Comparison of ENCODE assay signal across 8 cellular contexts in the genomic region with DNA sequence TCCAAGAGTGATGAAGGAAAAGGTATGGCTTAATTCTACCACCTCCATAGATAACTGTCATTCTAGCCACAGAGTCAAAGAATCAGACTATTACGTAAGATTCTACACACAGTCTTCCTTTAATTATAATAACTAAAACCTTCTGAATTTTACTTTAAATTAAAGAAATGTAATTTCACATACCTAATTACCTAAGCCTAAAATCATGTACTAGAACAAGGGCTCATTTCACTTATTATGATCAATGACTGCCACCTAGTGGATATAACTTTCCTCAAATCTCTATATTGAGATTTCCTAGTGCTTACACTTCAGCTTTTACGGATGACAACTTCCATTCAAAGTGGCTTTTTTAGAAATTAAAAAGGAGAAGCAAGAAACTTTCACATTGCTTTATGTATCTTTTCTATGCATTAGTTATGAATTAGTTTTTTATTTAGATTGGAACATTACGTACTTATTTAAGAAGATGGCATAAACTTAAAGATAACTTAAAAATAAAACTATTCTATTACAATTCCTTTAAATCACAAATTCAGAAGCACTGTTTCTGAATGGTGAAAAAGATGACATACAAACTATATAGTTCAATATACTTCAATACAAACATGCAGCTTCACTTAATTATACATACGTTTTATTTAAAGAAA. TPM values are rescaled to one million over a fixed set of nuclear protein-coding genes. Genes with fewer than 3 reads are reported as not detected.
A peak's percentile ranks its signal among the peaks of the same experiment; 100 is the strongest.
DNase-seq lines count a peak whose midpoint lies in the region; ATAC-seq and TF ChIP-seq lines count a peak whose summit lies in the region.

No MANE protein-coding gene starts in this region.

- ATAC-seq in Right ventricle myocardium inferior = peak; percentile 52

- H3K36me3 ChIP-seq in fibroblast of lung (ENCODE audit: control insufficient read depth, insufficient read depth, low read length) (no peaks in the 10 kb centered on the region), osteoblast (ENCODE audit: insufficient read depth, low read length) (no peaks in the 10 kb centered on the region)

- no peak for DNase-seq in Right ventricle myocardium inferior (ENCODE audit: missing footprints)
- no peak for DNase-seq in cardiac septum (ENCODE audit: low spot score)
- DNase-seq in Kasumi-1 (lab: John Stamatoyannopoulos, UW) = peak; percentile 81 to 95
- peak; percentile 30 for DNase-seq in RWPE1 (ENCODE audit: low spot score)
- peak; percentile 36 to 76 for DNase-seq in fibroblast of lung (ENCODE audit: low read depth in 2 of 2)
- no peak for DNase-seq in osteoblast (ENCODE audit: insufficient read length, low spot score, missing footprints)
- no peak for DNase-seq in NCI-H1048 (lab: John Stamatoyannopoulos, UW)
- DNase-seq in activated T-cell treated with anti-CD3 and anti-CD28 coated beads, Interleukin-2, amount 50 U/mL, for 48 hours = no peak

- no peaks in the 10 kb centered on the region for H3K9me3 ChIP-seq in fibroblast of lung (ENCODE audit: control insufficient read depth, insufficient read depth, low read depth, low read length)
- H3K9me3 ChIP-seq in osteoblast (ENCODE audit: low read depth, low read length) = no peaks in the 10 kb centered on the region

- H3K79me2 ChIP-seq in fibroblast of lung (ENCODE audit: control insufficient read depth, insufficient read depth, low read length) (no peaks in the 10 kb centered on the region), osteoblast (ENCODE audit: insufficient read depth, low read length) (no peaks in the 10 kb centered on the region)

- H2AFZ ChIP-seq in fibroblast of lung (ENCODE audit: low read length) (no peak overlapping the region), osteoblast (ENCODE audit: low read length) (no peak overlapping the region)

- no peak overlapping the region for H3K9ac ChIP-seq in fibroblast of lung (ENCODE audit: insufficient read depth, low read length)

- H3K4me1 ChIP-seq in fibroblast of lung (ENCODE audit: control insufficient read depth, extremely low read depth, insufficient read depth, low read length) (no peaks in the 10 kb centered on the region), osteoblast (ENCODE audit: insufficient read depth, low read length) (peaks cover 8% of the 10 kb centered on the region)

- H3K27ac ChIP-seq in RWPE1 (no peak overlapping the region), fibroblast of lung (ENCODE audit: insufficient read depth, low read length) (no peak overlapping the region), osteoblast (ENCODE audit: low read depth, low read length) (no peak overlapping the region)

- POLR2A ChIA-PET in RWPE1 (lab: Yijun Ruan, JAX; ENCODE audit: low non-redundant PET) = no interaction called here

- no peaks in the 10 kb centered on the region for H4K20me1 ChIP-seq in fibroblast of lung (ENCODE audit: control insufficient read depth, extremely low read depth, insufficient read depth, low read length)
- H4K20me1 ChIP-seq in osteoblast (ENCODE audit: insufficient read depth, low read length) = no peaks in the 10 kb centered on the region

- H3K4me3 ChIP-seq in fibroblast of lung (replicated peaks in 1 of 4; ENCODE audit: control extremely low read depth in 1 of 4, insufficient read depth in 1 of 4, low read depth in 3 of 4, low read length in 4 of 4) (no peak overlapping the region), osteoblast (ENCODE audit: insufficient read depth, low read length) (no peak overlapping the region)

- H3K27me3 ChIP-seq in fibroblast of lung (ENCODE audit: control insufficient read depth, insufficient read depth, low read length) (no peaks in the 10 kb centered on the region), osteoblast (ENCODE audit: insufficient read depth, low read length) (no peaks in the 10 kb centered on the region)

- TF ChIP-seq CTCF in RWPE1 (conservative IDR thresholded peaks at IDR 0.05; ENCODE audit: low read depth) = peak; percentile 59
- TF ChIP-seq CTCF in fibroblast of lung (conservative IDR thresholded peaks at IDR 0.05 in 1 of 2, IDR thresholded peaks at IDR 0.05 in 1 of 2; ENCODE audit: low read depth in 1 of 2, low read length in 2 of 2) = peak; percentile 15 to 38
- peak; percentile 57 for TF ChIP-seq CTCF in osteoblast (IDR thresholded peaks at IDR 0.05; ENCODE audit: extremely low read depth, low read depth, low read length)

- CTCF ChIA-PET in RWPE1 (lab: Yijun Ruan, JAX) = interaction anchor here (0.5 to 1.6 kb wide), 7 partner anchors 9 to 713 kb away, joined by 3 to 5 read pairs (median 3); no protein-coding TSS in a partner anchor

- H3K4me2 ChIP-seq in fibroblast of lung (ENCODE audit: extremely low read depth, insufficient read depth, low read length) (no peak overlapping the region), osteoblast (ENCODE audit: insufficient read depth, low read length) (no peak overlapping the region)

- intact Hi-C loops in Right ventricle myocardium inferior (cut with DNase I) (no loop called here), cardiac septum (cut with DNase I) (no loop called here)

RNA-seq across cellular contexts. Expression of a gene that starts 18.2 kb away (rescaled TPM):
- total RNA-seq in Right ventricle myocardium inferior = 7.1 TPM
- 5.6 TPM for total RNA-seq in cardiac septum
- total RNA-seq in fibroblast of lung = 2.6 and 2.8 TPM in 2 replicates
- polyA plus RNA-seq in fibroblast of lung = 0.23 and 0.64 TPM in 2 replicates
- polyA plus RNA-seq in fibroblast of lung (2012) = 0.10 and 0.14 TPM in 2 replicates
- polyA minus RNA-seq in fibroblast of lung (ENCODE audit: low replicate concordance) = not detected in 2 replicates
- 0.88 and 1.8 TPM in 2 replicates for total RNA-seq in osteoblast

Comparison
In these comparisons a context has a peak if more than half of its experiments do, and no peak if none do; other contexts are left out.
1. DNase-seq: peak in Kasumi-1 (2 of 2), RWPE1 (single experiment) and fibroblast of lung (2 of 2); none in Right ventricle myocardium inferior (single experiment), cardiac septum (single experiment), osteoblast (single experiment), NCI-H1048 (single experiment) and activated T-cell treated with anti-CD3 and anti-CD28 coated beads, Interleukin-2, amount 50 U/mL, for 48 hours (0 of 2).
2. Peak in every context shown above with its lines, with median percentiles within 50 percentile points of each other: CTCF ChIP-seq.